ENCODE assay signal across 9 cellular contexts in the genomic region with DNA sequence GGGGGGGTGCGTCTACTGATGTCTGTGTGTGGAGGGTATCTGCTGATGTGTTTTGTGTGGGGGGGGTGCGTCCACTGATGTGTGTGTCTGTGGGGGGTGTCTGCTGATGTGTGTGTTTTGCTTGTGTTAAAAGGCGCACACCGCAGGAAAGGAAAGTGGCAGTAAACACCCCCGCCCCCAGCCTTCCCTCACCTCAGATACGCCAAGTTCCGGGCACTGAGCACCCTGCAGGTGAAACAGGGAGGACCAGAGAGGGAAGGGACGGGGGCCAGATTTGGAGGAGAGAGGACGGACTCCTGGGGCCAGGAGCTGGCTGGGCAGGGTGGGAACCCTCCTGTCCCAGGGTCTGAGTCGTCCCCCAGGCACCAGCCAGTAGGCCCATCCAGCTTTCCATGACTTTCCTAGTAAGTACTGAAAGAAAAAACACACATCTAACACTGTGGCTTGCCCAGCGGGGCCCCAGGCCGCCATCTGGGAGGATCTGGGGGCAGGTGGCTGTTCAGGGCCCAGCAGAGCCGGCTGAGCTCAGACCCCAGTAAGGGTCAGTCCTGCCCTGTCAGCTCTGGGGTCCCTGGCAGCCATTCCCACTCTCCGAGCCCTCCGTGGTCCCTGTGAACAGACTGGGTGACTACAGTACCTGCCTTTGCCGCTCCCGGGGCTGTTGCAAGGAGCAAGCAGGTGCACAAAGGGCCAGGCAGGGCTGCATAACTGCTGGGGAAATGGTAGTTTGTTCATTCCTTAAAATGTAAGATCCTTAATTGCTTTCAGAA.
DNase-seq lines count a peak whose midpoint lies in the region; ATAC-seq, FAIRE-seq and TF ChIP-seq lines count a peak whose summit lies in the region.
"Had no signal": no experiment of that assay in that cellular context is flagged by ENCODE, and none has a peak within 500 bp of the region (broad histone marks: within the 10 kb centered on the region; RNA-seq: fewer than 3 reads in every experiment).

No MANE protein-coding gene starts in this region.

- peaks cover 0 to 8% (median 2%) of the 10 kb centered on the region in 11 experiments; a peak in 7 of 22 replicates for H3K36me3 ChIP-seq in BLaER1 treated with 17β-estradiol and CSF1 and Interleukin-3, amounts not matched to agents 10 nM and 100 nM
- H3K36me3 ChIP-seq in tibial nerve = peaks cover 0 to 22% (median 0%) of the 10 kb centered on the region in 3 donors

- peak; percentile 22 for ATAC-seq in HG02943 (IDR thresholded peaks at IDR 0.05; ENCODE audit: low read depth, unreplicated experiment)
- ATAC-seq in natural killer cell treated with Interleukin-12 subunit alpha and Interleukin-12 subunit beta and Interleukin-15 and Interleukin-18, amount 100 ng/mL, for 72 hours = no peak

- DNase-seq in activated T-cell treated with anti-CD3 and anti-CD28 coated beads for 24 hours (ENCODE audit: low read depth) (peak; percentile 60), HT-29 (ENCODE audit: low spot score) (no peak), tibial nerve (ENCODE audit: low spot score in 2 of 2) (no peak), urothelium cell line (ENCODE audit: low spot score) (no peak), EL (no peak)
- DNase-seq in natural killer cell treated with Interleukin-12 subunit alpha and Interleukin-12 subunit beta and Interleukin-15 and Interleukin-18, amount 100 ng/mL, for 72 hours (ENCODE audit: low spot score) = no peak

- peak overlapping the region; percentile 70 to 94 (median 83); a peak in 20 of 22 replicates for H3K4me2 ChIP-seq in BLaER1 treated with 17β-estradiol and CSF1 and Interleukin-3, amounts not matched to agents 10 nM and 100 nM

- 0 out of 22 replicates have a peak overlapping the region, but pooled peaks of 1 of the 11 experiments have one; percentile 1 for H3K9ac ChIP-seq in BLaER1 treated with 17β-estradiol and CSF1 and Interleukin-3, amounts not matched to agents 10 nM and 100 nM

- no peak for TF ChIP-seq CTCF in tibial nerve (IDR thresholded peaks at IDR 0.05)

- WGBS in tibial nerve, 2 donors = 90% methylated on average over 16 to 17 of the region's 17 CpGs

- no peak overlapping the region for H3K27ac ChIP-seq in BLaER1 treated with 17β-estradiol and CSF1 and Interleukin-3, amounts not matched to agents 10 nM and 100 nM
- peak overlapping the region in 2 of 4 donors; percentile 60 to 73 for H3K27ac ChIP-seq in tibial nerve

- peaks cover 45 to 49% of the 10 kb centered on the region in 2 donors for H3K4me1 Mint-ChIP-seq in natural killer cell treated with Interleukin-12 subunit alpha and Interleukin-12 subunit beta and Interleukin-15 and Interleukin-18, amount 100 ng/mL, for 72 hours (ENCODE audit: low read depth in 2 of 2)

- FAIRE-seq in urothelium cell line (lab: Jason Lieb, UNC) = no peak
- FAIRE-seq: bronchial epithelial cell had no signal

- H3K27me3 ChIP-seq in BLaER1 treated with 17β-estradiol and CSF1 and Interleukin-3, amounts not matched to agents 10 nM and 100 nM = peaks cover 0 to 55% (median 16%) of the 10 kb centered on the region in 11 experiments; a peak in 16 of 22 replicates
- no peaks in the 10 kb centered on the region for H3K27me3 ChIP-seq in tibial nerve

- H3K4me3 Mint-ChIP-seq in natural killer cell treated with Interleukin-12 subunit alpha and Interleukin-12 subunit beta and Interleukin-15 and Interleukin-18, amount 100 ng/mL, for 72 hours = peak overlapping the region; percentile 80

- TF ChIP-seq POLR2A in tibial nerve (IDR thresholded peaks at IDR 0.05) = no peak

- no peak for TF ChIP-seq EP300 in tibial nerve (IDR thresholded peaks at IDR 0.05)

- H3K27ac Mint-ChIP-seq in natural killer cell treated with Interleukin-12 subunit alpha and Interleukin-12 subunit beta and Interleukin-15 and Interleukin-18, amount 100 ng/mL, for 72 hours = peak overlapping the region; percentile 65 to 75

- H3K4me1 ChIP-seq in BLaER1 treated with 17β-estradiol and CSF1 and Interleukin-3, amounts not matched to agents 10 nM and 100 nM = peaks cover 30 to 55% (median 41%) of the 10 kb centered on the region in 10 experiments
- peaks cover 0 to 37% (median 26%) of the 10 kb centered on the region in 4 donors for H3K4me1 ChIP-seq in tibial nerve

- H3K36me3 Mint-ChIP-seq in natural killer cell treated with Interleukin-12 subunit alpha and Interleukin-12 subunit beta and Interleukin-15 and Interleukin-18, amount 100 ng/mL, for 72 hours = no peaks in the 10 kb centered on the region

- H3K27me3 Mint-ChIP-seq in natural killer cell treated with Interleukin-12 subunit alpha and Interleukin-12 subunit beta and Interleukin-15 and Interleukin-18, amount 100 ng/mL, for 72 hours = no peaks in the 10 kb centered on the region

- peaks cover 12 to 63% (median 36%) of the 10 kb centered on the region in 11 experiments; a peak in 16 of 22 replicates for H4K20me1 ChIP-seq in BLaER1 treated with 17β-estradiol and CSF1 and Interleukin-3, amounts not matched to agents 10 nM and 100 nM

- no peaks in the 10 kb centered on the region for H3K9me3 Mint-ChIP-seq in natural killer cell treated with Interleukin-12 subunit alpha and Interleukin-12 subunit beta and Interleukin-15 and Interleukin-18, amount 100 ng/mL, for 72 hours

- no peaks in the 10 kb centered on the region for H3K9me3 ChIP-seq in BLaER1 treated with 17β-estradiol and CSF1 and Interleukin-3, amounts not matched to agents 10 nM and 100 nM (replicated peaks in 1 of 11)
- no peaks in the 10 kb centered on the region for H3K9me3 ChIP-seq in tibial nerve

- no peak overlapping the region for H3K4me3 ChIP-seq in BLaER1 treated with 17β-estradiol and CSF1 and Interleukin-3, amounts not matched to agents 10 nM and 100 nM
- H3K4me3 ChIP-seq in tibial nerve = no peak overlapping the region
